ENCODE assay signal across 10 cellular contexts in the genomic region with DNA sequence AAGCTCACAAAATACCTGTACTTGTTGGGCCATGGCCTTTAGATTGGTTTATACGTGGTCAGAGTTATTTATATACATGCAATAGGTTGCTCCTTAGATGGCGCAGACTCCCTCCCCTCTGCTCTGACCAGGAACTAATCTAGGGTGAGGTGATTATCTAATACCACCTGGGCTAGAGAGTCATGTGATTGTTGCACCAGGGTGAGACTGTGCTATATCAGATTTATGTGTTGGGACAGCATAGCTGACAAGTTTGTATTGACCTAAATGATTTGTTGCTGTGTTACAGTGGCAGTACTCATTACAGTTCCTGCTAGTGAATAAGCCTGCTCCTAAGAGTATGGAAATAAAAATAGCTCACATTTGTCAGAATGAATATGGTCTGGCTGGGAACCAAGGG. TPM values are rescaled to one million over a fixed set of nuclear protein-coding genes. Genes with fewer than 3 reads are reported as not detected.
"Had no signal": no experiment of that assay in that cellular context is flagged by ENCODE, and none has a peak within 500 bp of the region (broad histone marks: within the 10 kb centered on the region; RNA-seq: fewer than 3 reads in every experiment).

No MANE protein-coding gene starts in this region.

- H3K36me3 ChIP-seq: HAP-1 had no signal

- H3K9me3 ChIP-seq: HAP-1 had no signal

- H3K4me2 ChIP-seq: KMS-11 had no signal

- H3K4me3 ChIP-seq: GM23248, HAP-1 had no signal

- H3K9ac ChIP-seq: GM23248, KMS-11 had no signal

- DNase-seq: GM23248, GOT3, H7, IMR-90, KBM-7 had no signal

- H3K4me1 ChIP-seq: HAP-1 had no signal

- H2AFZ ChIP-seq: GM23248 had no signal

- H3K27ac ChIP-seq: GM23248, KMS-11 had no signal

- FAIRE-seq: HTR-8/SVneo had no signal

RNA-seq across cellular contexts. Expression of gene IQCF6, which starts 7.2 kb away (rescaled TPM):
- total RNA-seq: GM23248, H4, H7, HT-29, IMR-90 had no signal
- polyA plus RNA-seq: GM23248, IMR-90 had no signal
